ENCODE assay signal across 9 cellular contexts in the genomic region with DNA sequence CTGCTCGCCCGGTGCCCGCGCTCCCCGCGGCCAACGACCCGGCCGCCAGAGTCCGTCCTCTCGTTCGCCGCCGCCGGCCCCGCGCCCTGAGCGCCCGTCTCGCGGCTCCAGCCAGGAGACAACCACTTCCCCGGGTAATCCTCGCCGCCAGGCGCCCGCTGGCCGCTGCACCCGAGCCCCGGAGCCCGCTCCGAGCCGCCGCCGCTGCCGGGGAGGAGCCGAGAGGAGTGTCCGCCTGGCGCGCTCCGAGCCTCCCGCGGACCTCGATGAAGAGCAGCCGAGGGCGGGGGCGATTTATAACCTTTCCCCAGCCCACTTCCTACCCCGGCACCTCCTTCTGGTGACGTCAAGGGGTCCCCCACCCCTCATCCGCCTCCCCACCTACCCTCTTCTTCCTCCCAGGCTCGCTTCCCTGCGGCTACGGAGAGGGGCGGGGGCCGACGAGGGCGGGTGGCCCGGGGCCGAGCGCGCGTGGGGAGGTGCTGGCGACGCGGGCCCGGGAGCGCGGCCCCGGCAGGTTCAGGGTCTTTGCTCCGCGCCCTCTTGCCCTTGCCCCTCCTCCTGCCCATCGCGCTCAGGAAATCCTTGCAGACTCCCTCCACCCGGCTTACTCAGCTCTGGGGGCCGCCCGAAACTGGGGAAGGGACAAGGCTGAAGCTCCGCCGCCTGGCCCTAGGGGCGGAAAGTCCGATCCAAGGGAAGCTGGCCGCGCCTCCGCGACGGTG. TPM values are rescaled to one million over a fixed set of nuclear protein-coding genes. Genes with fewer than 3 reads are reported as not detected.
DNase-seq lines count a peak whose midpoint lies in the region; ATAC-seq, FAIRE-seq and TF ChIP-seq lines count a peak whose summit lies in the region.
"Had no signal": no experiment of that assay in that cellular context is flagged by ENCODE, and none has a peak within 500 bp of the region (broad histone marks: within the 10 kb centered on the region; RNA-seq: fewer than 3 reads in every experiment).

A gene with protein sequence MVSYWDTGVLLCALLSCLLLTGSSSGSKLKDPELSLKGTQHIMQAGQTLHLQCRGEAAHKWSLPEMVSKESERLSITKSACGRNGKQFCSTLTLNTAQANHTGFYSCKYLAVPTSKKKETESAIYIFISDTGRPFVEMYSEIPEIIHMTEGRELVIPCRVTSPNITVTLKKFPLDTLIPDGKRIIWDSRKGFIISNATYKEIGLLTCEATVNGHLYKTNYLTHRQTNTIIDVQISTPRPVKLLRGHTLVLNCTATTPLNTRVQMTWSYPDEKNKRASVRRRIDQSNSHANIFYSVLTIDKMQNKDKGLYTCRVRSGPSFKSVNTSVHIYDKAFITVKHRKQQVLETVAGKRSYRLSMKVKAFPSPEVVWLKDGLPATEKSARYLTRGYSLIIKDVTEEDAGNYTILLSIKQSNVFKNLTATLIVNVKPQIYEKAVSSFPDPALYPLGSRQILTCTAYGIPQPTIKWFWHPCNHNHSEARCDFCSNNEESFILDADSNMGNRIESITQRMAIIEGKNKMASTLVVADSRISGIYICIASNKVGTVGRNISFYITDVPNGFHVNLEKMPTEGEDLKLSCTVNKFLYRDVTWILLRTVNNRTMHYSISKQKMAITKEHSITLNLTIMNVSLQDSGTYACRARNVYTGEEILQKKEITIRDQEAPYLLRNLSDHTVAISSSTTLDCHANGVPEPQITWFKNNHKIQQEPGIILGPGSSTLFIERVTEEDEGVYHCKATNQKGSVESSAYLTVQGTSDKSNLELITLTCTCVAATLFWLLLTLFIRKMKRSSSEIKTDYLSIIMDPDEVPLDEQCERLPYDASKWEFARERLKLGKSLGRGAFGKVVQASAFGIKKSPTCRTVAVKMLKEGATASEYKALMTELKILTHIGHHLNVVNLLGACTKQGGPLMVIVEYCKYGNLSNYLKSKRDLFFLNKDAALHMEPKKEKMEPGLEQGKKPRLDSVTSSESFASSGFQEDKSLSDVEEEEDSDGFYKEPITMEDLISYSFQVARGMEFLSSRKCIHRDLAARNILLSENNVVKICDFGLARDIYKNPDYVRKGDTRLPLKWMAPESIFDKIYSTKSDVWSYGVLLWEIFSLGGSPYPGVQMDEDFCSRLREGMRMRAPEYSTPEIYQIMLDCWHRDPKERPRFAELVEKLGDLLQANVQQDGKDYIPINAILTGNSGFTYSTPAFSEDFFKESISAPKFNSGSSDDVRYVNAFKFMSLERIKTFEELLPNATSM (N-terminal part only) (minus strand): TSS at position 268 of the 725 bp plus-strand sequence. CDS start 285 bp downstream, outside the sequence.

- TF ChIP-seq CTCF in AG10803 (conservative IDR thresholded peaks at IDR 0.05; ENCODE audit: low read length), result no peak
- no peak for TF ChIP-seq CTCF in neural progenitor cell (IDR thresholded peaks at IDR 0.05)
- TF ChIP-seq CTCF in uterus (IDR thresholded peaks at IDR 0.05), result no peak

- no peaks in the 10 kb centered on the region for H3K9me3 ChIP-seq in GM23248 (ENCODE audit: low read depth)
- H3K9me3 ChIP-seq in neural progenitor cell (ENCODE audit: low read depth), result no peaks in the 10 kb centered on the region
- no peaks in the 10 kb centered on the region for H3K9me3 ChIP-seq in uterus

- FAIRE-seq in frontal cortex (lab: Jason Lieb, UNC), result no peak

- H4K20me1 ChIP-seq in GM23248 (ENCODE audit: insufficient read depth) (no peaks in the 10 kb centered on the region), neural progenitor cell (ENCODE audit: low read depth) (peaks cover 23% of the 10 kb centered on the region)

- H3K4me1 Mint-ChIP-seq in neural progenitor cell, result peaks cover 5% of the 10 kb centered on the region

- H3K27me3 Mint-ChIP-seq in neural progenitor cell (ENCODE audit: insufficient read depth, low read depth), result peaks cover 60% of the 10 kb centered on the region

- no peaks in the 10 kb centered on the region for H3K4me1 ChIP-seq in GM23248 (ENCODE audit: insufficient read depth)
- H3K4me1 ChIP-seq in neural progenitor cell, result peaks cover 11% of the 10 kb centered on the region
- peaks cover 0 to 16% of the 10 kb centered on the region in 2 donors for H3K4me1 ChIP-seq in uterus

- no peak for DNase-seq in AG10803 (ENCODE audit: low read depth)
- peak; percentile 70 for DNase-seq in GM23248
- peak; percentile 56 for DNase-seq in activated CD8-positive, alpha-beta memory T cell treated with anti-CD3 and anti-CD28 coated beads, Interleukin-2, amount 50 U/mL, for 4 hours
- DNase-seq in frontal cortex (ENCODE audit: low spot score in 2 of 2), result peak; percentile 46 to 52
- DNase-seq in neural progenitor cell (ENCODE audit: low spot score), result peak; percentile 80
- DNase-seq in uterus, result peak; percentile 26 to 63

- TF ChIP-seq POLR2A in uterus (IDR thresholded peaks at IDR 0.05), result peak; percentile 59 to 64

- H3K9ac ChIP-seq in GM23248 (peak within 1 kb of the TSS; percentile 52), neural progenitor cell (no peak within 1 kb of the TSS)

- in situ Hi-C loops in GM23248 (cut with MboI), result no loop called here

- H2AFZ ChIP-seq in GM23248 (peak within 1 kb of the TSS; percentile 84), neural progenitor cell (replicated peaks) (peak within 1 kb of the TSS; percentile 91)

- H3K4me2 ChIP-seq in GM23248 (ENCODE audit: unreplicated experiment), result peak within 1 kb of the TSS; percentile 89
- peak within 1 kb of the TSS; percentile 80 for H3K4me2 ChIP-seq in neural progenitor cell

- H3K27me3 ChIP-seq in GM23248 (replicated peaks; ENCODE audit: insufficient read depth), result no peaks in the 10 kb centered on the region
- peaks cover 89% of the 10 kb centered on the region for H3K27me3 ChIP-seq in neural progenitor cell
- peaks cover 3 to 44% of the 10 kb centered on the region in 2 donors for H3K27me3 ChIP-seq in uterus

- intact Hi-C loops in uterus (cut with DNase I; ENCODE audit: low total_unique reads), result no loop called here

- H3K36me3 ChIP-seq in GM23248 (ENCODE audit: low read depth), result no peaks in the 10 kb centered on the region
- no peaks in the 10 kb centered on the region for H3K36me3 ChIP-seq in neural progenitor cell
- no peaks in the 10 kb centered on the region for H3K36me3 ChIP-seq in uterus

- H3K9me3 Mint-ChIP-seq in neural progenitor cell, result no peaks in the 10 kb centered on the region

- H3K27ac ChIP-seq in GM23248, result no peak within 1 kb of the TSS
- H3K27ac ChIP-seq in neural progenitor cell, result no peak within 1 kb of the TSS
- H3K27ac ChIP-seq in uterus, result peak within 1 kb of the TSS; percentile 65 to 78

- WGBS in GM23248 (ENCODE audit: low coverage in 1 of 2, low lambda C conversion rate in 2 of 2, missing lambda C conversion rate in 2 of 2), 2 experiments, result 2% methylated on average over 49 to 81 of the region's 84 CpGs

- H3K36me3 Mint-ChIP-seq in neural progenitor cell, result no peaks in the 10 kb centered on the region

- peak within 1 kb of the TSS; percentile 80 for H3K4me3 Mint-ChIP-seq in neural progenitor cell

- H3K4me3 ChIP-seq in AG10803 (ENCODE audit: low read length) (peak within 1 kb of the TSS; percentile 57), GM23248 (peak within 1 kb of the TSS; percentile 74), neural progenitor cell (peak within 1 kb of the TSS; percentile 67), uterus (peak within 1 kb of the TSS; percentile 18 to 20)

- no peaks in the 10 kb centered on the region for H3K9me2 ChIP-seq in GM23248 (ENCODE audit: insufficient read depth)

- H3F3A ChIP-seq in GM23248 (ENCODE audit: insufficient read depth), result peaks cover 6% of the 10 kb centered on the region; the same call in 1 of the 2 replicates
- peaks cover 24% of the 10 kb centered on the region for H3F3A ChIP-seq in neural progenitor cell (ENCODE audit: low read depth)

- peaks cover 7% of the 10 kb centered on the region; the same call in 1 of the 2 replicates for H3K79me2 ChIP-seq in GM23248 (ENCODE audit: insufficient read depth)
- peaks cover 10% of the 10 kb centered on the region for H3K79me2 ChIP-seq in neural progenitor cell (ENCODE audit: low read depth)

- ATAC-seq in GM21529 (IDR thresholded peaks at IDR 0.05; ENCODE audit: unreplicated experiment) (no peak), HG02798 (IDR thresholded peaks at IDR 0.05; ENCODE audit: poor library complexity, unreplicated experiment) (no peak)
- ATAC-seq: HCT116 had no signal

- no peak within 1 kb of the TSS for H3K27ac Mint-ChIP-seq in neural progenitor cell

RNA-seq across cellular contexts. Expression of the gene that starts here (rescaled TPM):
- 18.6 and 26.6 TPM in 2 replicates for total RNA-seq in GM23248 (2014; rRNA removed; shearing (Covaris generic))
- 11.3 and 12.9 TPM in 2 replicates for polyA plus RNA-seq in GM23248 (2016; fragmentation: Nextera tagmentation; extraction: Ambion mirVana)
- total RNA-seq in frontal cortex (9.8 TPM), neural progenitor cell (ENCODE audit: low replicate concordance) (0.37 and 0.47 TPM in 2 replicates), uterus (10 to 100 TPM; 53.2 to 95.3 (median 62.0) TPM)

Comparison
In these comparisons a context has a peak if more than half of its experiments do, and no peak if none do; other contexts are left out.
1. Peak in DNase-seq, H3K4me3 ChIP-seq and H3K4me2 ChIP-seq in neural progenitor cell; RNA of the gene not detected or under 1 TPM.
2. H3K4me3 ChIP-seq: peak in every context shown above with its lines; median percentile 74 in GM23248; 67 in neural progenitor cell; 57 in AG10803; 19 in uterus.
3. H3K27ac ChIP-seq: peak in uterus (2 of 2); none in GM23248 (single experiment) and neural progenitor cell (single experiment).